8 cellular contexts compared by ENCODE assay signal in genomic region chr20:49938173-49939163, GRCh38. TPM values are rescaled to one million over a fixed set of nuclear protein-coding genes. Genes with fewer than 3 reads are reported as not detected.
A peak's percentile ranks its signal among the peaks of the same experiment; 100 is the strongest.
DNase-seq lines count a peak whose midpoint lies in the region; ATAC-seq and TF ChIP-seq lines count a peak whose summit lies in the region.

No MANE protein-coding gene starts in this region.

- no peaks in the 10 kb centered on the region for H3K36me3 Mint-ChIP-seq in naive B cell

- H3K36me3 ChIP-seq in BE2C = peaks cover 52% of the 10 kb centered on the region

- peak; percentile 59 for DNase-seq in BE2C
- DNase-seq in NCI-H2171 (lab: John Stamatoyannopoulos, UW) = peak; percentile 27
- peak; percentile 52 for DNase-seq in coronary artery (ENCODE audit: low spot score)
- no peak for DNase-seq in naive B cell
- DNase-seq in NCI-H128 (lab: John Stamatoyannopoulos, UW; ENCODE audit: unreplicated experiment) = no peak
- DNase-seq in globus pallidus (ENCODE audit: low spot score) = no peak
- no peak for DNase-seq in HPDE6-E6E7 (ENCODE audit: extremely low spot score)
- DNase-seq in glomerular visceral epithelial cell (ENCODE audit: extremely low spot score) = no peak

- peaks cover 47 to 73% (median 58%) of the 10 kb centered on the region in 3 donors for H3K4me1 Mint-ChIP-seq in naive B cell

- peak overlapping the region in 7 of 8 donors; percentile 29 to 98 (median 94) for H3K4me3 Mint-ChIP-seq in naive B cell

- peak overlapping the region in 4 of 6 donors; percentile 44 to 95 (median 63) for H3K27ac Mint-ChIP-seq in naive B cell

- no peaks in the 10 kb centered on the region for H3K27me3 ChIP-seq in BE2C

- TF ChIP-seq CTCF in BE2C (IDR thresholded peaks at IDR 0.05; ENCODE audit: low read depth, low read length) (no peak; the same call in 1 of the 2 replicates), coronary artery (IDR thresholded peaks at IDR 0.05) (no peak)

- peaks cover 13% of the 10 kb centered on the region for H3K4me1 ChIP-seq in BE2C

- no peak for ATAC-seq in naive B cell (ENCODE audit: low read depth in 2 of 2)

- peak overlapping the region; percentile 99 for H3K4me3 ChIP-seq in BE2C (ENCODE audit: low read depth, low read length)
- H3K4me3 ChIP-seq in coronary artery = peak overlapping the region; percentile 94

- H3K9me3 Mint-ChIP-seq in naive B cell = no peaks in the 10 kb centered on the region

- H3K9me3 ChIP-seq in BE2C = no peaks in the 10 kb centered on the region

- no peaks in the 10 kb centered on the region for H3K27me3 Mint-ChIP-seq in naive B cell

- H3K27ac ChIP-seq in coronary artery = peak overlapping the region; percentile 14 to 47

RNA-seq across cellular contexts. Expression of gene RNF114, which starts 2.3 kb away (rescaled TPM):
- polyA plus RNA-seq in BE2C (2012; ENCODE audit: insufficient read depth, insufficient read length, low read depth) = 192 TPM
- 100 to 1,000 TPM in 5 of 6 donors, 10 to 100 TPM in 1; 96.6 to 137 (median 122) TPM for polyA plus RNA-seq in naive B cell (ENCODE audit: low read depth in 6 of 6)

RNA-seq across cellular contexts. Expression of gene SPATA2, which starts 23.1 kb away (rescaled TPM):
- 16.4 TPM for polyA plus RNA-seq in BE2C (2012; ENCODE audit: insufficient read depth, insufficient read length, low read depth)
- polyA plus RNA-seq in naive B cell (ENCODE audit: low read depth in 6 of 6) = 1 to 10 TPM; 4.0 to 8.5 (median 4.7) TPM

RNA-seq across cellular contexts. Expression of gene SNAI1, which starts 44.3 kb away (rescaled TPM):
- polyA plus RNA-seq in BE2C (2012; ENCODE audit: insufficient read depth, insufficient read length, low read depth) = 9.1 TPM
- polyA plus RNA-seq in naive B cell (ENCODE audit: low read depth in 6 of 6) = 1 to 10 TPM in 1 of 6 donors, under 1 TPM in 4, not detected in 1; 0.36 to 1.8 (median 0.73) TPM

Comparison
In these comparisons a context has a peak if more than half of its experiments do, and no peak if none do; other contexts are left out.
1. DNase-seq: peak in BE2C (single experiment), NCI-H2171 (single experiment) and coronary artery (single experiment); none in naive B cell (single experiment), NCI-H128 (single experiment), globus pallidus (single experiment), HPDE6-E6E7 (single experiment) and glomerular visceral epithelial cell (single experiment).